In the genomic region with DNA sequence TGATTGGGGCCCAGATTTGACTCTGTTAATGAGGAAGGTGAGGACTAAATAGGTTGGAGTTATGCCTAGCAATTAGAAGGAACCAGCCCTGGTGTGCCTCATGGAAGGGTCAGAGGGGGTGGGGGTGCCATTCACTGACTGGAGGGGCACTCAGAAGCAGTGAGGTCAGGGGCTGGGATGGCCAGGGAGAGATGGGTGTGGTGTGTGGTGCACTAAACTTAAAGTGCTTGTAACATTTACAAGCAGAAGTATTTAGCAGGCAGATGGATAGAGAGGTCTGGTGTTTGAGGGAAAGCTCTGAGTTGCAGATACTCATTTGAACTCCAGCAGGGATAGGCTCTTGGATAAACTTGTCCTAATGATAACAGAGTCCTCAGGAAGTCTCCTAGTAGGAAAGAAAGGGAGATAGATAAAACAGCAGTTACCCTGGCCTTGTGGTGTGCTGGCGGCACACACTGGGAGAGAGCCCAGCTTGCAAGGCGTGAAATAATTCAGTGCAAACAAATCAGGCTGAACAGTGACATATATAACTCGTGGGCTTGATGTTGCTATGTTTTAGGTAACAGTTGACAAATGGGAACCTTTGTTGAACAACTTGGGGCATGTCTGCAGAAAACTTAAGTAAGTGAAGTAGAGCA, we compare ENCODE assay signal across 18 cellular contexts. TPM values are rescaled to one million over a fixed set of nuclear protein-coding genes. Genes with fewer than 3 reads are reported as not detected.
DNase-seq lines count a peak whose midpoint lies in the region; ATAC-seq and TF ChIP-seq lines count a peak whose summit lies in the region.
"Had no signal": no experiment of that assay in that cellular context is flagged by ENCODE, and none has a peak within 500 bp of the region (broad histone marks: within the 10 kb centered on the region; RNA-seq: fewer than 3 reads in every experiment).

No MANE protein-coding gene starts in this region.

- POLR2A ChIA-PET in CD4-positive, alpha-beta memory T cell (lab: Charles Lee; ENCODE audit: partially characterized antibody), result interaction anchor here (2.2 kb wide), 1 partner anchor 19 kb away, joined by 9 read pairs; a partner anchor contains a TSS

- no peaks in the 10 kb centered on the region for H3K9me3 Mint-ChIP-seq in CD4-positive, alpha-beta memory T cell
- H3K9me3 Mint-ChIP-seq in HFFc6, result no peaks in the 10 kb centered on the region
- H3K9me3 Mint-ChIP-seq in effector memory CD8-positive, alpha-beta T cell, result no peaks in the 10 kb centered on the region
- H3K9me3 Mint-ChIP-seq: nephron had no signal

- H3K27me3 Mint-ChIP-seq in CD4-positive, alpha-beta memory T cell, result no peaks in the 10 kb centered on the region
- no peaks in the 10 kb centered on the region for H3K27me3 Mint-ChIP-seq in HFFc6 (ENCODE audit: insufficient read depth)
- H3K27me3 Mint-ChIP-seq in effector memory CD8-positive, alpha-beta T cell, result no peaks in the 10 kb centered on the region

- peak overlapping the region; percentile 27 to 88 (median 78) for H3K27ac Mint-ChIP-seq in CD4-positive, alpha-beta memory T cell
- H3K27ac Mint-ChIP-seq in HFFc6, result peak overlapping the region; percentile 22
- H3K27ac Mint-ChIP-seq in effector memory CD8-positive, alpha-beta T cell, result peak overlapping the region; percentile 41 to 87

- TF ChIP-seq CTCF in HFFc6 (IDR thresholded peaks at IDR 0.05), result no peak
- TF ChIP-seq CTCF in mucosa of descending colon (IDR thresholded peaks at IDR 0.05), result no peak

- no peaks in the 10 kb centered on the region for H3K9me3 ChIP-seq in CD4-positive, alpha-beta memory T cell (ENCODE audit: control insufficient read depth in 1 of 2, low read length in 2 of 2)
- H3K9me3 ChIP-seq in mucosa of descending colon, result no peaks in the 10 kb centered on the region
- H3K9me3 ChIP-seq: ascending aorta, vagina had no signal

- ATAC-seq in effector memory CD8-positive, alpha-beta T cell (replicated peaks), result no peak
- peak; percentile 30 for ATAC-seq in mucosa of descending colon
- ATAC-seq: SK-N-SH treated with all-trans-retinoic acid at 6 μM for 48 hours had no signal

- H3K27me3 ChIP-seq in CD4-positive, alpha-beta memory T cell (ENCODE audit: insufficient read depth, low read length), result no peaks in the 10 kb centered on the region
- H3K27me3 ChIP-seq: ascending aorta, vagina had no signal

- no peak overlapping the region for H3K4me3 ChIP-seq in CD4-positive, alpha-beta memory T cell (ENCODE audit: low read length in 2 of 2)
- no peak overlapping the region for H3K4me3 ChIP-seq in mucosa of descending colon
- H3K4me3 ChIP-seq: ascending aorta, vagina had no signal

- DNase-seq in CD4-positive, alpha-beta memory T cell, result no peak
- DNase-seq in HFFc6 (no peak), mucosa of descending colon (no peak), NCI-H187 (lab: John Stamatoyannopoulos, UW) (no peak), NCI-H2081 treated with DMSO at 0.1 percent for 48 hours (lab: John Stamatoyannopoulos, UW) (no peak)
- no peak for DNase-seq in effector memory CD8-positive, alpha-beta T cell
- no peak for DNase-seq in activated T-cell treated with anti-CD3 and anti-CD28 coated beads, Interleukin-2, amount 50 U/mL, for 1 hour
- DNase-seq: activated T-cell treated with anti-CD3 and anti-CD28 coated beads, Interleukin-2, amount 50 U/mL, for 48 hours; NCI-H1092; NCI-H345; OCI-M1; stimulated activated CD4-positive, alpha-beta T cell treated with anti-CD3 and anti-CD28 coated beads, Interleukin-4, amount 100 ng/mL, for 4 hours; stimulated activated naive CD4-positive, alpha-beta T cell treated with Interleukin-2 at 50 U/mL for 16 hours had no signal

- peaks cover 54% of the 10 kb centered on the region for H3K4me1 ChIP-seq in CD4-positive, alpha-beta memory T cell (ENCODE audit: insufficient read depth, low read length)
- H3K4me1 ChIP-seq in mucosa of descending colon (ENCODE audit: low read depth), result peaks cover 14% of the 10 kb centered on the region
- H3K4me1 ChIP-seq: ascending aorta, vagina had no signal

- intact Hi-C loops in CD4-positive, alpha-beta memory T cell (cut with micrococcal nuclease), result no loop called here
- intact Hi-C loops in mucosa of descending colon (cut with DNase I, micrococcal nuclease), result no loop called here

- no peak overlapping the region for H3K27ac ChIP-seq in CD4-positive, alpha-beta memory T cell (ENCODE audit: low read depth, low read length)
- H3K27ac ChIP-seq: ascending aorta, vagina, VCaP had no signal

- H3K36me3 ChIP-seq in CD4-positive, alpha-beta memory T cell (ENCODE audit: insufficient read depth, low read length), result peaks cover 55% of the 10 kb centered on the region
- H3K36me3 ChIP-seq in mucosa of descending colon (ENCODE audit: low read depth), result no peaks in the 10 kb centered on the region

- peaks cover 38 to 66% (median 47%) of the 10 kb centered on the region in 4 donors for H3K4me1 Mint-ChIP-seq in CD4-positive, alpha-beta memory T cell
- H3K4me1 Mint-ChIP-seq in HFFc6 (ENCODE audit: low read depth), result peaks cover 51% of the 10 kb centered on the region
- H3K4me1 Mint-ChIP-seq in effector memory CD8-positive, alpha-beta T cell (ENCODE audit: low read depth in 2 of 2), result peaks cover 41 to 49% of the 10 kb centered on the region in 2 donors
- H3K4me1 Mint-ChIP-seq: nephron had no signal

- peaks cover 72 to 75% of the 10 kb centered on the region in 2 donors for H3K36me3 Mint-ChIP-seq in CD4-positive, alpha-beta memory T cell
- peaks cover 73% of the 10 kb centered on the region for H3K36me3 Mint-ChIP-seq in HFFc6 (ENCODE audit: low read depth)
- peaks cover 57% of the 10 kb centered on the region for H3K36me3 Mint-ChIP-seq in effector memory CD8-positive, alpha-beta T cell (ENCODE audit: insufficient read depth)

- CTCF ChIA-PET in CD4-positive, alpha-beta memory T cell (lab: Charles Lee; ENCODE audit: partially characterized antibody), result no interaction called here

- peak overlapping the region in 2 of 8 donors; percentile 3 to 40 for H3K4me3 Mint-ChIP-seq in CD4-positive, alpha-beta memory T cell
- H3K4me3 Mint-ChIP-seq in HFFc6, result no peak overlapping the region
- peak overlapping the region; percentile 5 to 12 for H3K4me3 Mint-ChIP-seq in effector memory CD8-positive, alpha-beta T cell
- H3K4me3 Mint-ChIP-seq: nephron had no signal

RNA-seq across cellular contexts. Expression of a gene that starts 20.0 kb away (rescaled TPM):
- 10 to 100 TPM; 85.9 to 91.2 TPM for total RNA-seq in CD4-positive, alpha-beta memory T cell
- polyA plus RNA-seq in CD4-positive, alpha-beta memory T cell, result 10 to 100 TPM; 11.2 to 34.5 TPM
- total RNA-seq in HFFc6 (2021; fragmentation: NEBNext Ultra II Directional; extraction: Animal tissue kit (Norgen Biotek cat#: 25700)), result 10 to 100 TPM; 32.4 to 42.9 (median 39.8) TPM
- 10 to 100 TPM; 35.6 to 41.6 (median 41.0) TPM for total RNA-seq in mucosa of descending colon

RNA-seq across cellular contexts. Expression of a gene that starts 26.8 kb away (rescaled TPM):
- total RNA-seq in CD4-positive, alpha-beta memory T cell, result 10 to 100 TPM; 86.0 to 87.9 TPM
- 10 to 100 TPM; 12.9 to 21.5 TPM for polyA plus RNA-seq in CD4-positive, alpha-beta memory T cell
- total RNA-seq in HFFc6 (2021; fragmentation: NEBNext Ultra II Directional; extraction: Animal tissue kit (Norgen Biotek cat#: 25700)), result 10 to 100 TPM; 73.0 to 90.1 (median 82.3) TPM
- 10 to 100 TPM; 43.8 to 53.3 (median 50.3) TPM for total RNA-seq in mucosa of descending colon

RNA-seq across cellular contexts. Expression of a gene that starts 52.9 kb away (rescaled TPM):
- total RNA-seq in CD4-positive, alpha-beta memory T cell, result 10 to 100 TPM; 24.0 to 25.1 TPM
- 1 to 10 TPM; 5.4 to 8.6 TPM for polyA plus RNA-seq in CD4-positive, alpha-beta memory T cell
- total RNA-seq in HFFc6 (2021; fragmentation: NEBNext Ultra II Directional; extraction: Animal tissue kit (Norgen Biotek cat#: 25700)), result 10 to 100 TPM; 27.7 to 34.2 (median 28.6) TPM
- 10 to 100 TPM; 16.1 to 17.8 (median 16.7) TPM for total RNA-seq in mucosa of descending colon

Comparison
In these comparisons a context has a peak if more than half of its experiments do, and no peak if none do; other contexts are left out.
1. H3K27ac Mint-ChIP-seq: peak in every context shown above with its lines; median percentile 78 in CD4-positive, alpha-beta memory T cell; 64 in effector memory CD8-positive, alpha-beta T cell; 22 in HFFc6.